ENCODE assay signal across 9 cellular contexts in genomic region chr16:28492511-28492910, GRCh38. TPM values are rescaled to one million over a fixed set of nuclear protein-coding genes. Genes with fewer than 3 reads are reported as not detected.
DNase-seq lines count a peak whose midpoint lies in the region; ATAC-seq and TF ChIP-seq lines count a peak whose summit lies in the region.
"Had no signal": no experiment of that assay in that cellular context is flagged by ENCODE, and none has a peak within 500 bp of the region (broad histone marks: within the 10 kb centered on the region; RNA-seq: fewer than 3 reads in every experiment).

No MANE protein-coding gene starts in this region.

- H3K9me3 ChIP-seq in ES-I3 (ENCODE audit: control insufficient read depth, insufficient read depth, low read length) (no peaks in the 10 kb centered on the region), RWPE2 (ENCODE audit: severe bottlenecking) (no peaks in the 10 kb centered on the region)

- peaks cover 5% of the 10 kb centered on the region for H3K36me3 Mint-ChIP-seq in progenitor cell of endocrine pancreas (ENCODE audit: insufficient read depth)

- H3K4me1 ChIP-seq in ES-I3 (ENCODE audit: insufficient read depth, low read length), result no peaks in the 10 kb centered on the region
- peaks cover 4% of the 10 kb centered on the region for H3K4me1 ChIP-seq in RWPE2 (ENCODE audit: insufficient read depth, poor library complexity, severe bottlenecking)

- H3K27ac ChIP-seq in RWPE2 (ENCODE audit: poor library complexity, severe bottlenecking), result peak overlapping the region; percentile 60

- no peak for DNase-seq in RWPE2 (ENCODE audit: low spot score)
- no peak for DNase-seq in epithelial cell of proximal tubule (ENCODE audit: low read depth)
- DNase-seq in progenitor cell of endocrine pancreas (ENCODE audit: low spot score, unreplicated experiment), result no peak
- DNase-seq in NCI-H524 treated with DMSO at 0.1 percent for 48 hours (lab: John Stamatoyannopoulos, UW), result no peak

- H3K4me1 Mint-ChIP-seq in progenitor cell of endocrine pancreas (ENCODE audit: low read depth), result no peaks in the 10 kb centered on the region

- H3K9me3 Mint-ChIP-seq in progenitor cell of endocrine pancreas (ENCODE audit: low read depth), result no peaks in the 10 kb centered on the region

- TF ChIP-seq CTCF in RWPE2 (IDR thresholded peaks at IDR 0.05; ENCODE audit: poor library complexity, severe bottlenecking) (no peak), epithelial cell of proximal tubule (conservative IDR thresholded peaks at IDR 0.05; ENCODE audit: low read depth, low read length) (no peak), progenitor cell of endocrine pancreas (IDR thresholded peaks at IDR 0.05; ENCODE audit: unreplicated experiment) (no peak)

- H3K27me3 ChIP-seq in RWPE2 (ENCODE audit: insufficient read depth, poor library complexity, severe bottlenecking), result no peaks in the 10 kb centered on the region

- peak overlapping the region; percentile 99 for H3K9ac ChIP-seq in ES-I3 (ENCODE audit: low read depth, low read length)

- H3K4me3 ChIP-seq in RWPE2 (ENCODE audit: severe bottlenecking), result peak overlapping the region; percentile 52
- peak overlapping the region; percentile 99 for H3K4me3 ChIP-seq in epithelial cell of proximal tubule (ENCODE audit: low read depth, low read length)

- H3K27me3 Mint-ChIP-seq in progenitor cell of endocrine pancreas, result peaks cover 24% of the 10 kb centered on the region

- H3K27ac Mint-ChIP-seq in progenitor cell of endocrine pancreas, result peak overlapping the region; percentile 100

- H3K4me3 Mint-ChIP-seq in progenitor cell of endocrine pancreas (ENCODE audit: low read depth), result peak overlapping the region; percentile 98

- H3K36me3 ChIP-seq in ES-I3 (ENCODE audit: insufficient read depth, low read length) (no peaks in the 10 kb centered on the region), RWPE2 (ENCODE audit: low read depth) (peaks cover 6% of the 10 kb centered on the region; the same call in 1 of the 2 replicates)

- no peak for ATAC-seq in RWPE2 (ENCODE audit: low read depth)
- no peak for ATAC-seq in GM18870 (IDR thresholded peaks at IDR 0.05; ENCODE audit: unreplicated experiment)
- no peak for ATAC-seq in activated CD4-positive, CD25-positive, alpha-beta regulatory T cell treated with anti-CD3 and anti-CD28 coated beads, Interleukin-2, amount 50 U/mL, for 24 hours
- ATAC-seq in GM21619 (IDR thresholded peaks at IDR 0.05; ENCODE audit: unreplicated experiment), result no peak

RNA-seq across cellular contexts. Expression of gene CLN3, which starts 0.6 kb away (rescaled TPM):
- total RNA-seq in epithelial cell of proximal tubule, result 15.5 and 16.0 TPM in 2 replicates
- 43.9 and 45.4 TPM in 2 replicates for total RNA-seq in progenitor cell of endocrine pancreas

RNA-seq across cellular contexts. Expression of gene APOBR, which starts 1.9 kb away (rescaled TPM):
- total RNA-seq in epithelial cell of proximal tubule (not detected in 2 replicates), progenitor cell of endocrine pancreas (0.20 and 0.22 TPM in 2 replicates)
- total RNA-seq: bronchial epithelial cell had no signal

RNA-seq across cellular contexts. Expression of gene IL27, which starts 14.1 kb away (rescaled TPM):
- total RNA-seq in epithelial cell of proximal tubule, result not detected in 2 replicates
- total RNA-seq in progenitor cell of endocrine pancreas, result not detected in 2 replicates
- total RNA-seq: bronchial epithelial cell had no signal

RNA-seq across cellular contexts. Expression of gene NPIPB7, which starts 20.4 kb away (rescaled TPM):
- total RNA-seq in epithelial cell of proximal tubule, result not detected in 2 replicates
- 0.60 TPM in 1 of 2 replicates, not detected in the other for total RNA-seq in progenitor cell of endocrine pancreas
- total RNA-seq: bronchial epithelial cell had no signal

RNA-seq across cellular contexts. Expression of gene NUPR1, which starts 46.3 kb away (rescaled TPM):
- total RNA-seq in epithelial cell of proximal tubule (not detected in 2 replicates), progenitor cell of endocrine pancreas (not detected in 2 replicates)
